1 cellular context compared by ENCODE assay signal in the genomic region with DNA sequence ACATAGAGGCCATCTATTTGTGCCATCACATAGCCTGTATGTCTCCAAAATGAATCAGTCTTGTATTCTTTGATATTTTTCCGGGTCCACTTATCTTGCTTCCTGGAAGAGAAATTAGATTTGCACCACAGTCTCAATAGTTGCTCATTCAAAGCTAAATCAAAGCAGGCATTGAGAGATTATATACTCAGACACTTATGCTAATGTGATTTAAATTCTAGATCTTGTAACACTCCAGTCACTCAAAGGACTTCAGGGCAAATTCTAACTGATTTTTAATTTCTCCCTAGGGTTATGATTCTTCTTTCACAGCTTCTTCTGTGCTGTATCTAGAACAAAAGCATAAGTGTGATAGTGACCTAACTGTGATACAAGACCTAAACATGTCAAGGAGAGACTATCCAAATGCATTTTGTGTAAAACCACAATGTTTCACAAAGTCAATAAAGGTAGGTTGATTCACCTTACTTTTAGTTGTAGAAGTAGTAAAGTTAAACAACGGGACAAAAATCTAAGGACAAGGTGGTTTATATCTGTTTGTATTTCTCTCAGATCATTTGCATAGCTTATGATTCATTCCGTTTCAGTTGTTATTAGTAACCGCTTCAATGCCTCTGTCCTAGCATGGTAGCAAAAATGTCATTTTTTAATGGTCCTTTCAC.
TF ChIP-seq lines count a peak whose summit lies in the region.

No MANE protein-coding gene starts in this region.

TF ChIP-seq in HepG2, 621 proteins besides CTCF, POLR2A, EP300 and RAD21:
- no peak for TF ChIP-seq MYNN (CRISPR knock-in tag; IDR thresholded peaks at IDR 0.05; ENCODE audit: low read depth)
